1 cellular context compared by ENCODE assay signal in the genomic region with DNA sequence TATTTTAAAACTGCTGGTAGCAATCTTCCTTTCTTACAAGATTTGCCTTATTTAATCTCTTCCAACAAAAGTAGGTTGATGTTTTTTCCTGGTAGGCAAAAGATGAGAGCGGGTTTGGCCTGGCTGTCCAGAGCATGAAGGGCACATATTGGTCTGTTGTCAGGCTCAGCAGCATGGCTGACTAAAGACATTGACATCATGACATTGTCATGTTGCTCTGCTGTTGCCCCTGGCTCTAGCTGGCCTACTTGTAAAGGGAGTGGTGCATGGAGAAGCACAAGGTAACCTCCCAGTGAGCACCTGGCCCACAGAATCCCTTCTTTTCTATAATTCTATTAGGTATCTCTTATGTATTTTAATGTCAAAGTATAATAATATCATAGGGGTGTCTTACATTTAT.
TF ChIP-seq lines count a peak whose summit lies in the region.

No MANE protein-coding gene starts in this region.

TF ChIP-seq in SK-N-SH treated with all-trans-retinoic acid at 6 μM for 48 hours, 23 proteins besides CTCF, POLR2A, EP300 and RAD21 (continued from another document):
- no peak for TF ChIP-seq CREB5 (CRISPR knock-in tag; IDR thresholded peaks at IDR 0.05; ENCODE audit: low read depth)
- no peak for TF ChIP-seq PATZ1 (CRISPR knock-in tag; IDR thresholded peaks at IDR 0.05; ENCODE audit: borderline replicate concordance)
- TF ChIP-seq GLIS3 (CRISPR knock-in tag; IDR thresholded peaks at IDR 0.05), result no peak
